ENCODE assay signal across 22 cellular contexts in the genomic region with DNA sequence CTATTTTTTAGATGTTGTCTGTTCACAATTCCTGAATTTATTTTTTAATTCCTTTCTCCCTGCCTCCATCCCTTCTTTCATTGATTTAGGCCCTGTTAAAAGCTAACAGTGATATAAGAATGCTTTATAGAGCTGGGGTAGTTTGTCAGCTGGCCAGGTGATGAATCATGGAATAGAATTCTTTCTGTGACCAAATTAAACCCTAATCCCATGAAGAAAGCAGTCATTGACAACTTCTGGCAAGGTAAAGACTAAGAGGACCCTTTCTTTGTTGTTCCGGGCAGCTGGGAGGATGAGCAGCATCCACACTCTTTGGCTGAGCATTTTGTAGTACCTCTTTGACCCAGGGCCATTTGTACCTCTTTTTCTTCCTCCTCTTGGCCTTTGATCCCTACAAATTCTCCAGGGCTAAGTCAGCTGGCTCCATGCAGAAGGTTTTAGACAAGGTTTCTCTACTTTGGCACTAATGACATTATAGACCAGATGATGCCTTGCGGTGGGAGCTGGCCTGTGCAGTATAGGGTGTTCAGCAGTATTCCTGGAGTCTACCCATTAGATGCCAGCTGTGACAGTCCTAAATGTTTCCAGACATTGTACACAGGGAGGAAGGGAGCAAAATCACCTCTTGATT.
A peak's percentile ranks its signal among the peaks of the same experiment; 100 is the strongest.
DNase-seq lines count a peak whose midpoint lies in the region; ATAC-seq, FAIRE-seq and TF ChIP-seq lines count a peak whose summit lies in the region.
"Had no signal": no experiment of that assay in that cellular context is flagged by ENCODE, and none has a peak within 500 bp of the region (broad histone marks: within the 10 kb centered on the region; RNA-seq: fewer than 3 reads in every experiment).

No MANE protein-coding gene starts in this region.

- TF ChIP-seq POLR2A in IMR-90 (IDR thresholded peaks at IDR 0.05; ENCODE audit: low read depth, low read length), result no peak

- H3K9me1 ChIP-seq in IMR-90 (ENCODE audit: insufficient read depth, low read length) (peaks cover 8% of the 10 kb centered on the region; the same call in 1 of the 2 replicates), keratinocyte (ENCODE audit: control insufficient read depth, extremely low read depth, insufficient read depth, low read length) (no peaks in the 10 kb centered on the region)

- H2BK20ac ChIP-seq in IMR-90 (ENCODE audit: low read depth, low read length), result no peak overlapping the region

- H2BK120ac ChIP-seq in IMR-90 (ENCODE audit: low read depth, low read length), result peak overlapping the region; percentile 5; the same call in 1 of the 2 replicates

- peaks cover 5 to 12% of the 10 kb centered on the region in 2 experiments; a peak in 3 of 4 replicates for H3K79me1 ChIP-seq in IMR-90 (ENCODE audit: low read depth in 1 of 2, low read length in 2 of 2)

- POLR2A ChIA-PET in IMR-90 (lab: Charles Lee; ENCODE audit: unreplicated experiment), result no interaction called here

- H3K4me1 ChIP-seq in IMR-90 (ENCODE audit: control insufficient read depth, insufficient read depth, low read length) (peaks cover 13% of the 10 kb centered on the region), keratinocyte (ENCODE audit: control insufficient read depth, extremely low read depth, insufficient read depth, low read length) (peaks cover 31% of the 10 kb centered on the region)
- H3K4me1 ChIP-seq: gastroesophageal sphincter, prostate gland had no signal

- in situ Hi-C loops in ACHN (cut with HindIII; ENCODE audit: low pct_ligation_motif_present, low pct_unique_long_range_greater_than_20kb, low sequenced_read_pairs), result no loop called here
- in situ Hi-C loops in IMR-90 (cut with MboI; ENCODE audit: low sequenced_read_pairs), result loop anchor here (25.0 kb wide), 1 partner anchor 551 kb away; no protein-coding TSS in a partner anchor

- H3K18ac ChIP-seq in IMR-90 (ENCODE audit: low read depth, low read length), result no peak overlapping the region; the same call in 1 of the 2 replicates

- no peaks in the 10 kb centered on the region for H3K9me3 Mint-ChIP-seq in activated naive CD4-positive, alpha-beta T cell treated with anti-CD3 and anti-CD28 coated beads, Interleukin-2, amount 50 U/mL, for 72 hours
- H3K9me3 Mint-ChIP-seq: activated CD4-positive, alpha-beta T cell treated with anti-CD3 and anti-CD28 coated beads, Interleukin-2, amount 10 ng/mL, durations not matched to agents 24 days and 14 days; effector memory CD8-positive, alpha-beta T cell; naive B cell had no signal

- no TSS peak for BruUV-seq in IMR-90 (replicated peaks; lab: Mats Ljungman, UMichigan)

- intact Hi-C loops in IMR-90 (cut with micrococcal nuclease), result loop anchor here (2.0 kb wide), 2 partner anchors 69 to 103 kb away; partner anchors contain the start of genes MKKS and SLX4IP

- no peaks in the 10 kb centered on the region for H3K9me3 ChIP-seq in IMR-90 (ENCODE audit: control insufficient read depth, insufficient read depth, low read length)
- no peaks in the 10 kb centered on the region for H3K9me3 ChIP-seq in keratinocyte (ENCODE audit: control insufficient read depth, low read depth, low read length)
- H3K9me3 ChIP-seq: gastroesophageal sphincter, lower lobe of right lung, prostate gland, upper lobe of left lung had no signal

- 100% methylated on average over 1 of the region's 2 CpGs; no CpG with 5 or more reads in 1 of the 2 experiments for WGBS in IMR-90 (ENCODE audit: extremely low coverage in 2 of 2, insufficient read length in 1 of 2), 2 experiments

- H3K27ac ChIP-seq in IMR-90 (ENCODE audit: insufficient read depth, low read length) (no peak overlapping the region), keratinocyte (ENCODE audit: control insufficient read depth, insufficient read depth, low read length) (no peak overlapping the region)
- H3K27ac ChIP-seq: gastroesophageal sphincter, lower lobe of right lung, prostate gland, upper lobe of left lung had no signal

- H3K27me3 ChIP-seq in IMR-90 (ENCODE audit: control insufficient read depth, insufficient read depth, low read length) (no peaks in the 10 kb centered on the region), keratinocyte (ENCODE audit: control insufficient read depth, extremely low read depth, insufficient read depth, low read length) (no peaks in the 10 kb centered on the region)
- H3K27me3 ChIP-seq: gastroesophageal sphincter, upper lobe of left lung had no signal

- no peak for TF ChIP-seq CTCF in IMR-90 (conservative IDR thresholded peaks at IDR 0.05; ENCODE audit: low read depth, low read length)
- TF ChIP-seq CTCF in keratinocyte (optimal IDR thresholded peaks at IDR 0.05 in 1 of 3, IDR thresholded peaks at IDR 0.05 in 1 of 3, conservative IDR thresholded peaks at IDR 0.05 in 1 of 3; ENCODE audit: extremely low read depth in 1 of 3, insufficient read depth in 2 of 3, low read length in 3 of 3), result no peak

- H4K8ac ChIP-seq in IMR-90 (ENCODE audit: low read depth in 2 of 2, low read length in 2 of 2), result no peak overlapping the region

- FAIRE-seq in keratinocyte (lab: Jason Lieb, UNC), result peak; percentile 73
- FAIRE-seq: H1, TTC549 had no signal

- no peak overlapping the region for H2AFZ ChIP-seq in IMR-90 (replicated peaks; ENCODE audit: low read length, poor library complexity)
- H2AFZ ChIP-seq in keratinocyte (ENCODE audit: control insufficient read depth, low read length), result no peak overlapping the region

- no peaks in the 10 kb centered on the region for H3K79me2 ChIP-seq in keratinocyte (ENCODE audit: control insufficient read depth, insufficient read depth, low read length)

- H3K36me3 ChIP-seq in IMR-90 (ENCODE audit: control insufficient read depth, insufficient read depth, low read length), result no peaks in the 10 kb centered on the region
- H3K36me3 ChIP-seq in keratinocyte (ENCODE audit: control insufficient read depth in 2 of 2, extremely low read depth in 1 of 2, insufficient read depth in 2 of 2, low read length in 2 of 2), result peaks cover 0 to 1% of the 10 kb centered on the region in 2 experiments
- H3K36me3 ChIP-seq: gastroesophageal sphincter, lower lobe of right lung, prostate gland, upper lobe of left lung had no signal

- no peak overlapping the region for H2AK9ac ChIP-seq in IMR-90 (replicated peaks; ENCODE audit: low read depth, low read length, poor library complexity)

- no peak overlapping the region for H4K91ac ChIP-seq in IMR-90 (ENCODE audit: insufficient read depth, low read depth, low read length)

- no peak overlapping the region for H4K5ac ChIP-seq in IMR-90 (ENCODE audit: low read depth, low read length)

- no peak overlapping the region for H2BK5ac ChIP-seq in IMR-90 (ENCODE audit: low read depth, low read length, poor library complexity, severe bottlenecking)

- no peak overlapping the region for H3K23ac ChIP-seq in IMR-90 (ENCODE audit: low read depth, low read length)

- H4K20me1 ChIP-seq in IMR-90 (ENCODE audit: insufficient read depth, low read length) (no peaks in the 10 kb centered on the region), keratinocyte (ENCODE audit: control insufficient read depth, extremely low read depth, insufficient read depth, low read length) (no peaks in the 10 kb centered on the region)

- H3K4me2 ChIP-seq in IMR-90 (ENCODE audit: low read depth, low read length) (no peak overlapping the region), keratinocyte (ENCODE audit: control insufficient read depth, extremely low read depth, insufficient read depth, low read depth, low read length) (no peak overlapping the region)

- no peak overlapping the region for H2BK15ac ChIP-seq in IMR-90 (ENCODE audit: low read depth, low read length)

- H3K9ac ChIP-seq in IMR-90 (ENCODE audit: low read depth, low read length) (no peak overlapping the region), keratinocyte (ENCODE audit: control insufficient read depth, extremely low read depth, insufficient read depth, low read length) (no peak overlapping the region)

- H3K14ac ChIP-seq in IMR-90 (replicated peaks; ENCODE audit: low read depth, low read length), result no peak overlapping the region; the same call in 1 of the 2 replicates

- H3K4me3 ChIP-seq in IMR-90 (ENCODE audit: insufficient read depth, low read depth, low read length), result no peak overlapping the region
- no peak overlapping the region for H3K4me3 ChIP-seq in keratinocyte (ENCODE audit: control insufficient read depth in 2 of 3, extremely low read depth in 1 of 3, insufficient read depth in 2 of 3, low read depth in 1 of 3, low read length in 3 of 3)
- H3K4me3 ChIP-seq: gastroesophageal sphincter, lower lobe of right lung, prostate gland, upper lobe of left lung had no signal

- H3K4ac ChIP-seq in IMR-90 (ENCODE audit: low read depth, low read length), result peak overlapping the region; percentile 22; the same call in 1 of the 2 replicates

- no peak for TF ChIP-seq RAD21 in IMR-90 (IDR thresholded peaks at IDR 0.05; ENCODE audit: low read length)

- H3K56ac ChIP-seq in IMR-90 (ENCODE audit: extremely low read depth, insufficient read depth, low read length), result no peak overlapping the region

- dilution Hi-C loops in IMR-90 (cut with HindIII; ENCODE audit: low sequenced_read_pairs, unreplicated experiment) (no loop called here), keratinocyte (cut with MboI; ENCODE audit: extremely low pct_ligation_motif_present, low sequenced_read_pairs) (no loop called here)

- DNase-seq in ACHN, result peak; percentile 32
- DNase-seq in IMR-90, result peak; percentile 73
- DNase-seq in astrocyte of the hippocampus (ENCODE audit: low read depth, low spot score), result peak; percentile 76
- no peak for DNase-seq in keratinocyte (ENCODE audit: low read depth, low spot score)
- no peak for DNase-seq in NCI-H1092 treated with DMSO at 0.1 percent for 48 hours (lab: John Stamatoyannopoulos, UW)
- DNase-seq in activated CD8-positive, alpha-beta memory T cell treated with anti-CD3 and anti-CD28 coated beads, Interleukin-2, amount 50 U/mL, for 4 hours, result no peak
- DNase-seq in GM19238 (ENCODE audit: insufficient read length, low spot score), result no peak
- no peak for DNase-seq in activated naive CD4-positive, alpha-beta T cell treated with anti-CD3 and anti-CD28 coated beads, Interleukin-2, amount 50 U/mL, for 72 hours (ENCODE audit: low spot score in 2 of 2)
- DNase-seq: activated CD4-positive, alpha-beta T cell treated with anti-CD3 and anti-CD28 coated beads, Interleukin-2, amount 10 ng/mL, durations not matched to agents 24 days and 14 days; central memory CD4-positive, alpha-beta T cell; COR-L47; effector memory CD8-positive, alpha-beta T cell; GDM1; lower lobe of right lung; naive B cell; stimulated activated naive CD4-positive, alpha-beta T cell; upper lobe of left lung had no signal

- H3K36me3 Mint-ChIP-seq in activated naive CD4-positive, alpha-beta T cell treated with anti-CD3 and anti-CD28 coated beads, Interleukin-2, amount 50 U/mL, for 72 hours, result no peaks in the 10 kb centered on the region

- H3K27ac Mint-ChIP-seq in activated naive CD4-positive, alpha-beta T cell treated with anti-CD3 and anti-CD28 coated beads, Interleukin-2, amount 50 U/mL, for 72 hours, result no peak overlapping the region
- H3K27ac Mint-ChIP-seq: activated CD4-positive, alpha-beta T cell treated with anti-CD3 and anti-CD28 coated beads, Interleukin-2, amount 10 ng/mL, durations not matched to agents 24 days and 14 days; activated naive CD8-positive, alpha-beta T cell; effector memory CD8-positive, alpha-beta T cell had no signal

- ATAC-seq in IMR-90 (ENCODE audit: low read depth), result no peak
- ATAC-seq in activated naive CD4-positive, alpha-beta T cell treated with anti-CD3 and anti-CD28 coated beads, Interleukin-2, amount 50 U/mL, for 72 hours, result no peak
- ATAC-seq: effector memory CD8-positive, alpha-beta T cell; gastroesophageal sphincter; lower lobe of right lung had no signal

- peak overlapping the region; percentile 27; the same call in 1 of the 2 replicates for H2AK5ac ChIP-seq in IMR-90 (ENCODE audit: low read depth, low read length)

- CTCF ChIA-PET in IMR-90 (lab: Yijun Ruan, JAX), result no interaction called here

Comparison
In these comparisons a context has a peak if more than half of its experiments do, and no peak if none do; other contexts are left out.
1. DNase-seq: peak in ACHN (single experiment), IMR-90 (single experiment) and astrocyte of the hippocampus (single experiment); none in keratinocyte (single experiment), NCI-H1092 treated with DMSO at 0.1 percent for 48 hours (single experiment), activated CD8-positive, alpha-beta memory T cell treated with anti-CD3 and anti-CD28 coated beads, Interleukin-2, amount 50 U/mL, for 4 hours (single experiment), GM19238 (single experiment) and activated naive CD4-positive, alpha-beta T cell treated with anti-CD3 and anti-CD28 coated beads, Interleukin-2, amount 50 U/mL, for 72 hours (0 of 2).